Comparison of ENCODE assay signal across 9 cellular contexts in the genomic region with DNA sequence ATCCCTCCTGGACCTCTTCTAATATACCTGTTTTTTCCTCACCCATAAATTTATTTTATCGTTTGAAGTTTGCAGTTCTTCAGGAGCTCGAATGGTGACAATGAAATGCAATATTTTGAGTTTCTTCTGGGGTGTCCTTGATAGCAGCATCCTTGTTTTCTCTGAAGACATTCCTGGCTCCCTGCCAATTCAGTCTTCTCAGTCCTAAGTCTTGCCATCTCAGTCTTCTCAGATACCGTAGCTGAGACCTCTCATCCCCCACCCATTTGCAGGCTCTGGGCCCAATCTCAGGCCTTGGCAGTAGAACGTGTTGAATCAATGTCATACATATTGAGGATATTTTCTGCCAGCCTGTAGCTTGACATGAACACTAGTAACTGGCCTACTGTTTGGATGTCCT.
"Had no signal": no experiment of that assay in that cellular context is flagged by ENCODE, and none has a peak within 500 bp of the region (broad histone marks: within the 10 kb centered on the region; RNA-seq: fewer than 3 reads in every experiment).

No MANE protein-coding gene starts in this region.

- DNase-seq: GM23248, GOT3, H9, HCEC 1CT, KBM-7 had no signal

- H3K9ac ChIP-seq: GM23248, KMS-11 had no signal

- H3K27ac Mint-ChIP-seq: H9, IgD-negative memory B cell had no signal

- H3K4me2 ChIP-seq: KMS-11 had no signal

- H2AFZ ChIP-seq: GM23248 had no signal

- H3K27ac ChIP-seq: GM23248, KMS-11 had no signal

- FAIRE-seq: H54, HTR-8/SVneo had no signal

- H3K27me3 Mint-ChIP-seq: IgD-negative memory B cell had no signal

- H3K36me3 Mint-ChIP-seq: IgD-negative memory B cell had no signal

- H3K4me3 Mint-ChIP-seq: H9, IgD-negative memory B cell had no signal

- H3K4me3 ChIP-seq: GM23248 had no signal

- H3K9me3 Mint-ChIP-seq: H9, IgD-negative memory B cell had no signal

- H3K4me1 Mint-ChIP-seq: H9, IgD-negative memory B cell had no signal
